In genomic region chr1:25813734-25814471, GRCh38 we compare ENCODE assay signal across 2 cellular contexts.
TF ChIP-seq lines count a peak whose summit lies in the region.

No MANE protein-coding gene starts in this region.

TF ChIP-seq in HEK293, 187 proteins besides CTCF, POLR2A, EP300 and RAD21:
- TF ChIP-seq ATF2 (tag by site-specific recombination; IDR thresholded peaks at IDR 0.05; ENCODE audit: low read depth) (no peak), GLIS2 (tag by site-specific recombination; IDR thresholded peaks at IDR 0.05) (0 out of 2 replicates have a peak, but pooled peaks have one; percentile 29), ZNF692 (tag by site-specific recombination; IDR thresholded peaks at IDR 0.05) (no peak), AEBP2 (tag by site-specific recombination; IDR thresholded peaks at IDR 0.05; ENCODE audit: borderline replicate concordance) (no peak), ZIC2 (tag by site-specific recombination; IDR thresholded peaks at IDR 0.05) (no peak), ZNF629 (tag by site-specific recombination; IDR thresholded peaks at IDR 0.05) (no peak), RBAK (tag by site-specific recombination; IDR thresholded peaks at IDR 0.05) (no peak), GLIS1 (tag by site-specific recombination; IDR thresholded peaks at IDR 0.05) (peak; percentile 46)

TF ChIP-seq in GM12878, 131 proteins besides CTCF, POLR2A, EP300 and RAD21:
- TF ChIP-seq RAD51 (IDR thresholded peaks at IDR 0.05) = no peak
- TF ChIP-seq KAT2A (conservative IDR thresholded peaks at IDR 0.05; ENCODE audit: control insufficient read depth, low read depth, low read length) = no peak
- no peak for TF ChIP-seq ZNF622 (IDR thresholded peaks at IDR 0.05)
- TF ChIP-seq NR2C1 (IDR thresholded peaks at IDR 0.05) = no peak
- no peak for TF ChIP-seq USF1 (IDR thresholded peaks at IDR 0.05; ENCODE audit: borderline replicate concordance, extremely low read length, insufficient read depth, low read depth, low read length)
- TF ChIP-seq LARP7 (IDR thresholded peaks at IDR 0.05) = no peak
- TF ChIP-seq JUNB (IDR thresholded peaks at IDR 0.05) = no peak
- TF ChIP-seq CBFB (IDR thresholded peaks at IDR 0.05; ENCODE audit: low read depth) = no peak
- no peak for TF ChIP-seq MAX (IDR thresholded peaks at IDR 0.05; ENCODE audit: low read depth, low read length)
- TF ChIP-seq ETV6 (conservative IDR thresholded peaks at IDR 0.05 in 1 of 2, IDR thresholded peaks at IDR 0.05 in 1 of 2; ENCODE audit: borderline replicate concordance in 1 of 2, low read depth in 1 of 2) = no peak
- TF ChIP-seq E2F4 (IDR thresholded peaks at IDR 0.05; ENCODE audit: low read depth, low read length) = no peak
- TF ChIP-seq RELB (IDR thresholded peaks at IDR 0.05; ENCODE audit: low read depth) = no peak
- no peak for TF ChIP-seq PAX8 (IDR thresholded peaks at IDR 0.05)
- TF ChIP-seq IRF5 (IDR thresholded peaks at IDR 0.05; ENCODE audit: borderline replicate concordance) = no peak
- no peak for TF ChIP-seq NFXL1 (IDR thresholded peaks at IDR 0.05; ENCODE audit: borderline replicate concordance)
- TF ChIP-seq FOXM1 (IDR thresholded peaks at IDR 0.05; ENCODE audit: low read depth, low read length) = no peak
- TF ChIP-seq BCL3 (IDR thresholded peaks at IDR 0.05; ENCODE audit: borderline replicate concordance, insufficient read depth, low read depth, low read length, poor library complexity, severe bottlenecking) = no peak
- no peak for TF ChIP-seq YY1 (IDR thresholded peaks at IDR 0.05; ENCODE audit: low read depth, low read length)
